Comparison of ENCODE assay signal across 34 cellular contexts in the genomic region with DNA sequence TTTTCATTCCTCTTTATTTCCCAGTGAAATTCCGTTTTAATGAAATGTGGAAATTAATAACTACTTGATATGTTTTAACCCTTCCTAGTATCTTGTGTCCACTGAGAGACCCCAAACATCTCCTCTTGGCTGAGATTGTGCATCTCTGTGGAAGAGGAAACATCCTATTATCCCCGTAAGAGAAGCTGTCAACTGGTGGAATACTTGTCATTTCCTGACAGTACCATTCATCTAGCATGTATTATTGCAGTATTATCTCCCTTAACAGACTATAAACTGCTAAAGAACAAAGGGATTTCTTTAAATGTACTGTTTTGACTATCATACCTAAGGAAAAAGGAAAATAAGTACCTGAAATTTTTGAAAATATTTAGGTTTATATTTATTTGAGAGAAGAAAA.
"Had no signal": no experiment of that assay in that cellular context is flagged by ENCODE, and none has a peak within 500 bp of the region (broad histone marks: within the 10 kb centered on the region; RNA-seq: fewer than 3 reads in every experiment).

No MANE protein-coding gene starts in this region.

- H3K27me3 ChIP-seq: MG63 had no signal

- H3K4me3 ChIP-seq: MG63 had no signal

- H3K9me3 ChIP-seq: MG63 had no signal

- DNase-seq: Kasumi-1, MG63, MM.1S, MV-4-11, NCI-H1048, NCI-H1092, NCI-H1092 treated with DMSO at 0.1 percent for 48 hours, NCI-H1105, NCI-H1105 treated with DMSO at 0.1 percent for 48 hours, NCI-H1417, NCI-H1417 treated with DMSO at 0.1 percent for 48 hours, NCI-H1436, NCI-H1436 treated with DMSO at 0.1 percent for 48 hours, NCI-H1694, NCI-H1694 treated with DMSO at 0.1 percent for 48 hours, NCI-H187, NCI-H187 treated with DMSO at 0.1 percent for 48 hours, NCI-H1930, NCI-H2029, NCI-H2029 treated with DMSO at 0.1 percent for 48 hours, NCI-H2081, NCI-H2081 treated with DMSO at 0.1 percent for 48 hours, NCI-H2107, NCI-H2171, NCI-H2171 treated with DMSO at 0.1 percent for 48 hours, NCI-H2227 treated with DMSO at 0.1 percent for 48 hours, NCI-H226, NCI-H345, NCI-H446, NCI-H446 treated with DMSO at 0.1 percent for 48 hours, NCI-H510A, NCI-H510A treated with DMSO at 0.1 percent for 48 hours, NCI-H524, NCI-H524 treated with DMSO at 0.1 percent for 48 hours had no signal

- H3K36me3 ChIP-seq: MG63 had no signal
